In the genomic region with DNA sequence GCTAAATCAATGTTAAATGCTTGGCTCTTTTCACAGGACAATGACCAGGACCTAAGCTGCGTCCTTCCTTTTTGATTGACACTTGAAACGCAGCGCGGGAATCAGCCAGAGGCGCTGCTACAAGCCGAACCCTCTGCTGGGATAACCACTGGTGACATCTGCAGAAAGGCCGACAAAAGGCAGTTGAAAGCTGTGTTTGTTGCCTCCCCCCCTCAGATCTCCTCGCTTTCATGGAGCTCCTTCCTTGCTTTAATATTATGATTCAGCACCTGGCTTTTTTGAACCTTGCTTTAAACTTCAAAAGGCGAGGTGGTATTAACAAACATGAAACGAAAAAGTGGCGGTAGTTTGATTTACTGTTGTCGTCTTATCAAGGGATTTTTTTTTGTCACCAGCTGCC, we compare ENCODE assay signal across 14 cellular contexts.
"Had no signal": no experiment of that assay in that cellular context is flagged by ENCODE, and none has a peak within 500 bp of the region (broad histone marks: within the 10 kb centered on the region; RNA-seq: fewer than 3 reads in every experiment).

No MANE protein-coding gene starts in this region.

- H3K27me3 Mint-ChIP-seq: activated B cell treated with CpG ODN at 0.5 μM for 24 hours had no signal

- H3K9me3 Mint-ChIP-seq: activated B cell treated with CpG ODN at 0.5 μM for 24 hours; activated T-helper 2 cell treated with anti-CD3 and anti-CD28 coated beads, Interferon-gamma antibody, Interleukin-2, Interleukin-4, amounts not matched to agents 10 μg/mL and 5 μg/mL and 100 μg/mL, durations not matched to agents 14 hours and 24 hours and 36 hours; mesothelial cell of epicardium; stimulated activated naive CD8-positive, alpha-beta T cell treated with anti-CD3 and anti-CD28 coated beads, Interleukin-15, amount 100 ng/mL, for 72 hours; T-helper 2 cell treated with Interferon-gamma antibody and Interleukin-4, amounts not matched to agents 5 μg/mL and 100 μg/mL, for 36 hours had no signal

- ATAC-seq: esophagus mucosa; pancreas; stimulated activated naive CD8-positive, alpha-beta T cell treated with anti-CD3 and anti-CD28 coated beads, Interleukin-15, amount 100 ng/mL, for 72 hours had no signal

- H3K4me3 Mint-ChIP-seq: activated B cell treated with CpG ODN at 0.5 μM for 24 hours; mesothelial cell of epicardium; stimulated activated naive CD8-positive, alpha-beta T cell treated with anti-CD3 and anti-CD28 coated beads, Interleukin-15, amount 100 ng/mL, for 72 hours; T-helper 2 cell treated with Interferon-gamma antibody and Interleukin-4, amounts not matched to agents 5 μg/mL and 100 μg/mL, for 36 hours; type B pancreatic cell had no signal

- H3K4me1 Mint-ChIP-seq: activated B cell treated with CpG ODN at 0.5 μM for 24 hours; mesothelial cell of epicardium; stimulated activated naive CD8-positive, alpha-beta T cell treated with anti-CD3 and anti-CD28 coated beads, Interleukin-15, amount 100 ng/mL, for 72 hours had no signal

- DNase-seq: activated B cell treated with CpG ODN at 0.5 μM for 24 hours; activated CD4-positive, alpha-beta T cell treated with anti-CD3 and anti-CD28 coated beads, Interleukin-2, amount 50 U/mL, for 4 hours; amniotic stem cell; islet precursor cell; pancreas; sigmoid colon; spleen; stimulated activated naive CD8-positive, alpha-beta T cell treated with anti-CD3 and anti-CD28 coated beads, Interleukin-15, amount 100 ng/mL, for 72 hours had no signal

- H3K27ac Mint-ChIP-seq: activated B cell treated with CpG ODN at 0.5 μM for 24 hours; activated naive CD8-positive, alpha-beta T cell; activated T-helper 2 cell treated with anti-CD3 and anti-CD28 coated beads, Interferon-gamma antibody, Interleukin-2, Interleukin-4, amounts not matched to agents 10 μg/mL and 5 μg/mL and 100 μg/mL, durations not matched to agents 14 hours and 24 hours and 36 hours; mesothelial cell of epicardium; stimulated activated naive CD8-positive, alpha-beta T cell treated with anti-CD3 and anti-CD28 coated beads, Interleukin-15, amount 100 ng/mL, for 72 hours; T-helper 2 cell treated with Interferon-gamma antibody and Interleukin-4, amounts not matched to agents 5 μg/mL and 100 μg/mL, for 36 hours; type B pancreatic cell had no signal

- H3K36me3 Mint-ChIP-seq: activated naive CD8-positive, alpha-beta T cell; mesothelial cell of epicardium; type B pancreatic cell had no signal
